Comparison of ENCODE assay signal across 18 cellular contexts in genomic region chr6:107321793-107322192, GRCh38.
"Had no signal": no experiment of that assay in that cellular context is flagged by ENCODE, and none has a peak within 500 bp of the region (broad histone marks: within the 10 kb centered on the region; RNA-seq: fewer than 3 reads in every experiment).

No MANE protein-coding gene starts in this region.

- H3K36me3 Mint-ChIP-seq: naive B cell had no signal

- ATAC-seq: esophagus mucosa, gastrocnemius medialis, mucosa of descending colon, psoas muscle, right cardiac atrium had no signal

- H3K4me3 Mint-ChIP-seq: dendritic cell treated with granulocyte-macrophage colony-stimulating factor and Interleukin-4, amounts not matched to agents 40 ng/mL and 50 ng/mL, for 4 days; naive B cell had no signal

- H3K9me3 Mint-ChIP-seq: dendritic cell treated with granulocyte-macrophage colony-stimulating factor and Interleukin-4, amounts not matched to agents 40 ng/mL and 50 ng/mL, for 4 days; naive B cell had no signal

- DNase-seq: activated CD4-positive, alpha-beta T cell treated with anti-CD3 and anti-CD28 coated beads, Interleukin-2, amount 50 U/mL, for 4 hours; activated gamma-delta T cell treated with Interleukin-2 at 50 U/mL for 16 hours; amniotic stem cell; effector CD8-positive, alpha-beta T cell; gastrocnemius medialis; head of caudate nucleus; left ventricle myocardium inferior; mammary epithelial cell; mucosa of descending colon; naive B cell; ovary; psoas muscle; right cardiac atrium; stimulated activated CD4-positive, alpha-beta T cell treated with anti-CD3 and anti-CD28 coated beads, Interleukin-2, amount 100 ng/mL, for 24 hours; T-helper 1 cell; upper lobe of left lung had no signal

- H3K27ac Mint-ChIP-seq: dendritic cell treated with granulocyte-macrophage colony-stimulating factor and Interleukin-4, amounts not matched to agents 40 ng/mL and 50 ng/mL, for 4 days had no signal

- H3K27me3 Mint-ChIP-seq: dendritic cell treated with granulocyte-macrophage colony-stimulating factor and Interleukin-4, amounts not matched to agents 40 ng/mL and 50 ng/mL, for 4 days; naive B cell had no signal
